ENCODE assay signal across 15 cellular contexts in genomic region chr10:128287921-128288320, GRCh38.
DNase-seq lines count a peak whose midpoint lies in the region; ATAC-seq and TF ChIP-seq lines count a peak whose summit lies in the region.
"Had no signal": no experiment of that assay in that cellular context is flagged by ENCODE, and none has a peak within 500 bp of the region (broad histone marks: within the 10 kb centered on the region; RNA-seq: fewer than 3 reads in every experiment).

No MANE protein-coding gene starts in this region.

- H3K36me3 ChIP-seq in mesendoderm (ENCODE audit: control insufficient read depth, insufficient read depth, low read length) (no peaks in the 10 kb centered on the region), esophagus squamous epithelium (no peaks in the 10 kb centered on the region)

- H3K9me3 ChIP-seq in esophagus squamous epithelium, result no peaks in the 10 kb centered on the region
- H3K9me3 ChIP-seq: A549 had no signal

- no peak overlapping the region for H2AK5ac ChIP-seq in mesendoderm (ENCODE audit: low read length)

- no peak overlapping the region for H3K56ac ChIP-seq in mesendoderm (ENCODE audit: low read length)

- H2BK5ac ChIP-seq in mesendoderm (ENCODE audit: low read length), result no peak overlapping the region

- H4K5ac ChIP-seq in mesendoderm (ENCODE audit: low read length), result no peak overlapping the region

- ATAC-seq in HG02885 (IDR thresholded peaks at IDR 0.05; ENCODE audit: poor library complexity, unreplicated experiment), result no peak
- ATAC-seq: A549 had no signal

- no peak overlapping the region for H3K18ac ChIP-seq in mesendoderm (ENCODE audit: low read length)

- no peak overlapping the region for H3K4me2 ChIP-seq in mesendoderm (ENCODE audit: low read length)
- H3K4me2 ChIP-seq: A549, BLaER1 had no signal

- no peak overlapping the region for H2BK120ac ChIP-seq in mesendoderm (ENCODE audit: low read depth, low read length)

- H3K4ac ChIP-seq in mesendoderm (ENCODE audit: low read depth, low read length), result no peak overlapping the region

- H3K4me3 ChIP-seq in mesendoderm (ENCODE audit: low read length) (no peak overlapping the region), esophagus squamous epithelium (no peak overlapping the region)
- H3K4me3 ChIP-seq: A549, BLaER1, GM23248 had no signal

- no peak for TF ChIP-seq POLR2A in esophagus squamous epithelium (IDR thresholded peaks at IDR 0.05)

- H3K4me1 Mint-ChIP-seq in brain (peaks cover 19% of the 10 kb centered on the region), nephron progenitor cell (peaks cover 9% of the 10 kb centered on the region)
- H3K4me1 Mint-ChIP-seq: CD8-positive, alpha-beta memory T cell had no signal

- H3K9ac ChIP-seq in mesendoderm (ENCODE audit: low read length), result no peak overlapping the region
- H3K9ac ChIP-seq: BLaER1, GM23248 had no signal

- H3K36me3 Mint-ChIP-seq in brain (peaks cover 9% of the 10 kb centered on the region), nephron progenitor cell (ENCODE audit: low read depth) (peaks cover 9% of the 10 kb centered on the region)

- peak; percentile 4 for DNase-seq in inferior parietal cortex (ENCODE audit: extremely low spot score)
- DNase-seq in nephron progenitor cell, result no peak
- DNase-seq in mesendoderm, result no peak
- no peak for DNase-seq in esophagus squamous epithelium (lab: John Stamatoyannopoulos, UW)
- DNase-seq in AG20443 (ENCODE audit: low spot score), result no peak
- DNase-seq: Caco-2; CD8-positive, alpha-beta memory T cell; DMS53; GF-D8; GM23248; H9 had no signal

- H3K27me3 ChIP-seq in mesendoderm (ENCODE audit: insufficient read depth, low read length, poor library complexity), result peaks cover 20% of the 10 kb centered on the region
- H3K27me3 ChIP-seq in esophagus squamous epithelium, result peaks cover 0 to 72% (median 0%) of the 10 kb centered on the region in 4 donors

- no peak overlapping the region for H2BK15ac ChIP-seq in mesendoderm (replicated peaks; ENCODE audit: low read depth)

- H3K27me3 Mint-ChIP-seq in brain (peaks cover 78% of the 10 kb centered on the region), nephron progenitor cell (ENCODE audit: low read depth, poor library complexity) (peaks cover 81% of the 10 kb centered on the region)

- H3K9me3 Mint-ChIP-seq in brain (peaks cover 13 to 43% (median 31%) of the 10 kb centered on the region in 5 experiments), nephron progenitor cell (peaks cover 26% of the 10 kb centered on the region)

- H3K4me3 Mint-ChIP-seq in brain (peak overlapping the region in 4 of 5 experiments; percentile 20 to 75 (median 64)), nephron progenitor cell (peak overlapping the region; percentile 69)
- H3K4me3 Mint-ChIP-seq: CD8-positive, alpha-beta memory T cell had no signal

- H3K4me1 ChIP-seq in mesendoderm (ENCODE audit: control insufficient read depth, low read depth, low read length) (no peaks in the 10 kb centered on the region), esophagus squamous epithelium (no peaks in the 10 kb centered on the region)
- H3K4me1 ChIP-seq: A549, Caco-2 had no signal

- peak overlapping the region in 3 of 5 experiments; percentile 5 to 68 (median 65) for H3K27ac Mint-ChIP-seq in brain
- no peak overlapping the region for H3K27ac Mint-ChIP-seq in nephron progenitor cell
- H3K27ac Mint-ChIP-seq: H9 had no signal

- no peak overlapping the region for H3K23ac ChIP-seq in mesendoderm (ENCODE audit: low read length)

- TF ChIP-seq CTCF in brain (conservative IDR thresholded peaks at IDR 0.05) (no peak), nephron progenitor cell (IDR thresholded peaks at IDR 0.05) (no peak), esophagus squamous epithelium (IDR thresholded peaks at IDR 0.05) (no peak)

- intact Hi-C loops in esophagus squamous epithelium (cut with DNase I), result no loop called here

- H3K79me1 ChIP-seq in mesendoderm (ENCODE audit: low read length), result no peaks in the 10 kb centered on the region

- no peaks in the 10 kb centered on the region for H3K79me2 ChIP-seq in mesendoderm (ENCODE audit: control insufficient read depth, insufficient read depth, low read length)

- no CpG with 5 or more reads among the region's 6 CpGs for WGBS in mesendoderm (ENCODE audit: extremely low coverage, insufficient coverage, low lambda C conversion rate)
- 73 to 76% methylated on average over 6 of the region's 6 CpGs for WGBS in esophagus squamous epithelium, 2 donors

- H4K8ac ChIP-seq in mesendoderm (ENCODE audit: low read depth, low read length), result no peak overlapping the region

- H3K27ac ChIP-seq in mesendoderm (ENCODE audit: low read depth, low read length) (no peak overlapping the region), esophagus squamous epithelium (no peak overlapping the region)
- H3K27ac ChIP-seq: A549, BLaER1, GM23248 had no signal
